18 cellular contexts compared by ENCODE assay signal in the genomic region with DNA sequence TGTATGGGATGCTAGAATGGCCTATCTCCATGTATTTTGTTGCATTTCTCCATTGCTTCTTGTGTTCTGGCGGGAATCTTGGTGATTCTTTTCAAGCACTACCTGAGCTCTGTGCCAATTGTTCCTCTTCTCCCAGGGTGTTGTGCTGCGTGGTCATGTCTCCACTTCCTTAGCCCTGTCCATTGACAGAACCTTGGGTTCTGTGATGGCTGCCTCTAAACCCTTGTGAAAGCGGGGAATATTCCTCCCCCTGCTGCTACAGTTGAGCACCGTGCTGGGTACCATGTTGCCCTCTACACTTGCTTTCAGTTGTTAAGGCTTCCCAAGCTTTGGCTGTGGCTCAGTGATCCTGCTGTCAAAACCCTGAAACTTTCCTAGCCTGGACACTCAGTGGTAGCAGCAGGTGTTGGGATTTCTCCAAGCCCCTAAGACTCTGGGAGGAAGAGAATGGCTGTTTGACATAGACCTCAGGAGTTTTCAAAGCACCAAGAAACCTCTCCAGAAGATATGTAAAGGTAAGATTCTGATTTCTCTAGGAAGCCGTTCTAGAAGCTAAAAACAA.
DNase-seq lines count a peak whose midpoint lies in the region; ATAC-seq and TF ChIP-seq lines count a peak whose summit lies in the region.
"Had no signal": no experiment of that assay in that cellular context is flagged by ENCODE, and none has a peak within 500 bp of the region (broad histone marks: within the 10 kb centered on the region; RNA-seq: fewer than 3 reads in every experiment).

No MANE protein-coding gene starts in this region.

- H3K36me3 Mint-ChIP-seq in activated CD4-positive, alpha-beta memory T cell treated with anti-CD3 and anti-CD28 coated beads, Interleukin-2, amount 10 ng/mL, durations not matched to agents 7 days and 5 days (ENCODE audit: low read depth), result peaks cover 67% of the 10 kb centered on the region
- H3K36me3 Mint-ChIP-seq in activated CD4-positive, alpha-beta memory T cell treated with anti-CD3 and anti-CD28 coated beads for 36 hours, result peaks cover 23% of the 10 kb centered on the region
- H3K36me3 Mint-ChIP-seq in CD8-positive, alpha-beta memory T cell, result peaks cover 7 to 73% (median 18%) of the 10 kb centered on the region in 3 donors

- no peak overlapping the region for H2AK5ac ChIP-seq in trophoblast cell (ENCODE audit: low read length)

- peaks cover 47% of the 10 kb centered on the region for H3K4me1 Mint-ChIP-seq in activated CD4-positive, alpha-beta memory T cell treated with anti-CD3 and anti-CD28 coated beads, Interleukin-2, amount 10 ng/mL, durations not matched to agents 7 days and 5 days
- H3K4me1 Mint-ChIP-seq in activated CD4-positive, alpha-beta memory T cell treated with anti-CD3 and anti-CD28 coated beads for 36 hours (ENCODE audit: low read depth), result peaks cover 72% of the 10 kb centered on the region
- peaks cover 76 to 94% (median 93%) of the 10 kb centered on the region in 3 donors for H3K4me1 Mint-ChIP-seq in CD8-positive, alpha-beta memory T cell

- CTCF ChIA-PET in activated CD4-positive, alpha-beta memory T cell treated with anti-CD3 and anti-CD28 coated beads, Interleukin-2, amount 10 ng/mL, durations not matched to agents 7 days and 5 days (lab: Charles Lee), result interaction anchor here (0.5 kb wide), 1 partner anchor 11 kb away, joined by 4 read pairs; no protein-coding TSS in a partner anchor
- CTCF ChIA-PET in activated CD4-positive, alpha-beta memory T cell treated with anti-CD3 and anti-CD28 coated beads for 36 hours (lab: Charles Lee), result no interaction called here
- CTCF ChIA-PET in CD8-positive, alpha-beta memory T cell (lab: Charles Lee), result no interaction called here

- no peak for ATAC-seq in HG03108 (IDR thresholded peaks at IDR 0.05; ENCODE audit: unreplicated experiment)
- ATAC-seq in HG03521 (IDR thresholded peaks at IDR 0.05; ENCODE audit: unreplicated experiment), result no peak

- no peaks in the 10 kb centered on the region for H3K27me3 ChIP-seq in CD8-positive, alpha-beta memory T cell (ENCODE audit: insufficient read depth, low read length, poor library complexity, severe bottlenecking)
- H3K27me3 ChIP-seq in ascending aorta (no peaks in the 10 kb centered on the region), trophoblast cell (ENCODE audit: insufficient read depth, low read length) (no peaks in the 10 kb centered on the region)
- H3K27me3 ChIP-seq: adrenal gland, dorsolateral prefrontal cortex, MG63 had no signal

- H2BK5ac ChIP-seq in trophoblast cell (ENCODE audit: low read depth, low read length, poor library complexity), result no peak overlapping the region

- no peaks in the 10 kb centered on the region for H3K9me3 Mint-ChIP-seq in activated CD4-positive, alpha-beta memory T cell treated with anti-CD3 and anti-CD28 coated beads, Interleukin-2, amount 10 ng/mL, durations not matched to agents 7 days and 5 days
- no peaks in the 10 kb centered on the region for H3K9me3 Mint-ChIP-seq in activated CD4-positive, alpha-beta memory T cell treated with anti-CD3 and anti-CD28 coated beads for 36 hours
- no peaks in the 10 kb centered on the region for H3K9me3 Mint-ChIP-seq in CD8-positive, alpha-beta memory T cell
- H3K9me3 Mint-ChIP-seq: IgD-negative memory B cell had no signal

- no peak overlapping the region for H2BK120ac ChIP-seq in trophoblast cell (ENCODE audit: insufficient read depth, low read length, poor library complexity)

- no peak overlapping the region for H3K4me2 ChIP-seq in trophoblast cell (ENCODE audit: low read length)

- no peak overlapping the region for H3K14ac ChIP-seq in trophoblast cell (ENCODE audit: low read length)

- DNase-seq in activated CD4-positive, alpha-beta memory T cell treated with anti-CD3 and anti-CD28 coated beads, Interleukin-2, amount 10 ng/mL, durations not matched to agents 7 days and 5 days, result no peak
- DNase-seq in activated CD4-positive, alpha-beta memory T cell treated with anti-CD3 and anti-CD28 coated beads for 36 hours, result no peak
- no peak for DNase-seq in CD8-positive, alpha-beta memory T cell
- DNase-seq in ascending aorta (ENCODE audit: low spot score in 2 of 2) (no peak), trophoblast cell (no peak), activated gamma-delta T cell (lab: John Stamatoyannopoulos, UW) (no peak)
- DNase-seq: activated CD4-positive, CD25-positive, alpha-beta regulatory T cell treated with anti-CD3 and anti-CD28 coated beads, Interleukin-2, amount 50 U/mL, for 72 hours; adrenal gland; CD4-positive, CD25-positive, alpha-beta regulatory T cell; DMS79 treated with DMSO at 0.1 percent for 48 hours; dorsolateral prefrontal cortex; MG63; NCI-H1436 treated with DMSO at 0.1 percent for 48 hours; NCI-H2171 treated with DMSO at 0.1 percent for 48 hours; occipital lobe had no signal

- no peak overlapping the region for H4K91ac ChIP-seq in trophoblast cell (ENCODE audit: low read depth, low read length)

- no peaks in the 10 kb centered on the region for H3K79me1 ChIP-seq in trophoblast cell (ENCODE audit: low read length)

- intact Hi-C loops in activated CD4-positive, alpha-beta memory T cell treated with anti-CD3 and anti-CD28 coated beads for 36 hours (cut with micrococcal nuclease), result no loop called here
- intact Hi-C loops in ascending aorta (cut with DNase I), result no loop called here

- peak overlapping the region; percentile 27 for H3K4ac ChIP-seq in trophoblast cell (ENCODE audit: low read depth, low read length)

- no peak overlapping the region for H3K23ac ChIP-seq in trophoblast cell (ENCODE audit: low read length)

- no peaks in the 10 kb centered on the region for H3K9me3 ChIP-seq in CD8-positive, alpha-beta memory T cell (ENCODE audit: low read length)
- peaks cover 0 to 4% of the 10 kb centered on the region in 2 donors for H3K9me3 ChIP-seq in ascending aorta
- no peaks in the 10 kb centered on the region for H3K9me3 ChIP-seq in trophoblast cell (ENCODE audit: insufficient read depth, low read depth, low read length)
- H3K9me3 ChIP-seq: adrenal gland, MG63 had no signal

- TF ChIP-seq CTCF in ascending aorta (IDR thresholded peaks at IDR 0.05), result no peak

- peak overlapping the region; percentile 32 for H3K27ac Mint-ChIP-seq in activated CD4-positive, alpha-beta memory T cell treated with anti-CD3 and anti-CD28 coated beads, Interleukin-2, amount 10 ng/mL, durations not matched to agents 7 days and 5 days
- no peak overlapping the region for H3K27ac Mint-ChIP-seq in activated CD4-positive, alpha-beta memory T cell treated with anti-CD3 and anti-CD28 coated beads for 36 hours
- peak overlapping the region in 6 of 8 donors; percentile 1 to 81 (median 68) for H3K27ac Mint-ChIP-seq in CD8-positive, alpha-beta memory T cell

- no peak overlapping the region for H2AFZ ChIP-seq in trophoblast cell (ENCODE audit: insufficient read depth, low read length, poor library complexity)

- H3K79me2 ChIP-seq in trophoblast cell (ENCODE audit: control insufficient read depth, insufficient read depth, low read length, poor library complexity), result no peaks in the 10 kb centered on the region

- WGBS in trophoblast cell (ENCODE audit: extremely low coverage, insufficient coverage, insufficient read length), result no CpG with 5 or more reads among the region's 5 CpGs

- no peak overlapping the region for H3K4me3 Mint-ChIP-seq in activated CD4-positive, alpha-beta memory T cell treated with anti-CD3 and anti-CD28 coated beads, Interleukin-2, amount 10 ng/mL, durations not matched to agents 7 days and 5 days
- H3K4me3 Mint-ChIP-seq in activated CD4-positive, alpha-beta memory T cell treated with anti-CD3 and anti-CD28 coated beads for 36 hours, result no peak overlapping the region
- peak overlapping the region in 2 of 7 donors; percentile 21 to 29 for H3K4me3 Mint-ChIP-seq in CD8-positive, alpha-beta memory T cell

- H2BK12ac ChIP-seq in trophoblast cell (ENCODE audit: low read length), result peak overlapping the region; percentile 68

- POLR2A ChIA-PET in activated CD4-positive, alpha-beta memory T cell treated with anti-CD3 and anti-CD28 coated beads, Interleukin-2, amount 10 ng/mL, durations not matched to agents 7 days and 5 days (lab: Charles Lee), result no interaction called here
- POLR2A ChIA-PET in activated CD4-positive, alpha-beta memory T cell treated with anti-CD3 and anti-CD28 coated beads for 36 hours (lab: Charles Lee), result no interaction called here
- POLR2A ChIA-PET in CD8-positive, alpha-beta memory T cell (lab: Charles Lee), result interaction anchor here (0.8 kb wide), 1 partner anchor 1729 kb away, joined by 4 read pairs; no protein-coding TSS in a partner anchor

- H4K12ac ChIP-seq in trophoblast cell (ENCODE audit: low read depth, low read length), result no peak overlapping the region

- H3K4me3 ChIP-seq in CD8-positive, alpha-beta memory T cell (ENCODE audit: low read length), result no peak overlapping the region
- H3K4me3 ChIP-seq in ascending aorta, result no peak overlapping the region
- no peak overlapping the region for H3K4me3 ChIP-seq in trophoblast cell (ENCODE audit: low read depth, low read length)
- H3K4me3 ChIP-seq: adrenal gland, dorsolateral prefrontal cortex, MG63 had no signal

- H3K36me3 ChIP-seq in CD8-positive, alpha-beta memory T cell (ENCODE audit: insufficient read depth, low read length), result peaks cover 28% of the 10 kb centered on the region
- H3K36me3 ChIP-seq in ascending aorta, result peaks cover 4 to 9% of the 10 kb centered on the region in 2 donors
- no peaks in the 10 kb centered on the region for H3K36me3 ChIP-seq in trophoblast cell (ENCODE audit: control insufficient read depth in 1 of 2, insufficient read depth in 2 of 2, low read length in 2 of 2)
- H3K36me3 ChIP-seq: adrenal gland had no signal

- H3K9ac ChIP-seq in trophoblast cell (ENCODE audit: low read length), result no peak overlapping the region

- no peak overlapping the region for H3K27ac ChIP-seq in CD8-positive, alpha-beta memory T cell (ENCODE audit: low read depth, low read length)
- H3K27ac ChIP-seq in ascending aorta (peak overlapping the region; percentile 40 to 41), trophoblast cell (ENCODE audit: low read depth, low read length) (no peak overlapping the region)
- H3K27ac ChIP-seq: adrenal gland, dorsolateral prefrontal cortex had no signal

- H3K4me1 ChIP-seq in CD8-positive, alpha-beta memory T cell (ENCODE audit: insufficient read depth, low read length), result peaks cover 81% of the 10 kb centered on the region
- H3K4me1 ChIP-seq in ascending aorta, result peaks cover 7 to 42% of the 10 kb centered on the region in 2 donors
- H3K4me1 ChIP-seq in trophoblast cell (ENCODE audit: control insufficient read depth in 1 of 2, insufficient read depth in 2 of 2, low read length in 2 of 2), result peaks cover 2% of the 10 kb centered on the region in 2 experiments

- H4K8ac ChIP-seq in trophoblast cell (ENCODE audit: low read depth, low read length), result no peak overlapping the region

- peak overlapping the region; percentile 29 for H3K18ac ChIP-seq in trophoblast cell (ENCODE audit: low read length)

- H3K27me3 Mint-ChIP-seq in activated CD4-positive, alpha-beta memory T cell treated with anti-CD3 and anti-CD28 coated beads, Interleukin-2, amount 10 ng/mL, durations not matched to agents 7 days and 5 days, result no peaks in the 10 kb centered on the region
- H3K27me3 Mint-ChIP-seq in activated CD4-positive, alpha-beta memory T cell treated with anti-CD3 and anti-CD28 coated beads for 36 hours, result no peaks in the 10 kb centered on the region
- no peaks in the 10 kb centered on the region for H3K27me3 Mint-ChIP-seq in CD8-positive, alpha-beta memory T cell
- H3K27me3 Mint-ChIP-seq: CD4-positive, CD25-positive, alpha-beta regulatory T cell; IgD-negative memory B cell had no signal

Comparison
In these comparisons a context has a peak if more than half of its experiments do, and no peak if none do; other contexts are left out.
1. H3K27ac ChIP-seq: peak in ascending aorta (2 of 2); none in CD8-positive, alpha-beta memory T cell (single experiment) and trophoblast cell (single experiment).